Comparison of ENCODE assay signal across 8 cellular contexts in the genomic region with DNA sequence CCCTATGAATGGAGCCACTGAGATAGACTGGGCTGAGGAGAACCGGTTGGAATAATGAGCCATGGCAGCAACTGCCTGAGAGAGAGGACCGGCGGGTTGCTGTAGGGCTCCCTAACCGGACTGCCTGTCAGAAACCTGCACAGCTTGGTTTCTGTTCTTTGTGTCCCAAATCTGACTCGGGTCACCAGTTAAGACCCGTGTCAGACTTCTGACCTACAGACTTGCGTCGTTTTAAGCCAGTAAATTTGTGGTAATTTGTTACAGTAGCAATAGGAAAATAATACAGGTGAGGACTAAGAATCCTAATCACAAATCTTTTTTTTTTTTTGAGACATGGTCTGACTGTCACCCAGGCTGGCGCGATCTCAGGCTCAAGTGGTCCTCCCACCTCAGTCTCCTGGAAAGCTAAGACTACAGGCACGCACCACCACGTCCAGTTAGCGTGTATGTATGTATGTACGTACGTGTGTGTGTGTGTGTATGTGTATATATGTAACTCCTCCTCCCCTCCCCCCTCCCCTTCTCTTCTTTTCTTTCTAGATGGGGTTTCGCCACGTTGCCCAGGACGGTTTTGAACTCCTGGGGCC. TPM values are rescaled to one million over a fixed set of nuclear protein-coding genes. Genes with fewer than 3 reads are reported as not detected.
DNase-seq lines count a peak whose midpoint lies in the region; ATAC-seq and TF ChIP-seq lines count a peak whose summit lies in the region.

No MANE protein-coding gene starts in this region.

- no peaks in the 10 kb centered on the region for H3K9me3 Mint-ChIP-seq in CD8-positive, alpha-beta memory T cell
- H3K9me3 Mint-ChIP-seq in natural killer cell treated with Interleukin-12 subunit alpha and Interleukin-12 subunit beta and Interleukin-15 and Interleukin-18, amount 100 ng/mL, for 72 hours, result no peaks in the 10 kb centered on the region

- peak overlapping the region; percentile 92 to 98 (median 96) for H3K4me3 Mint-ChIP-seq in CD8-positive, alpha-beta memory T cell
- H3K4me3 Mint-ChIP-seq in natural killer cell treated with Interleukin-12 subunit alpha and Interleukin-12 subunit beta and Interleukin-15 and Interleukin-18, amount 100 ng/mL, for 72 hours, result peak overlapping the region; percentile 96

- peaks cover 9 to 80% (median 16%) of the 10 kb centered on the region in 3 donors for H3K36me3 Mint-ChIP-seq in CD8-positive, alpha-beta memory T cell
- peaks cover 11% of the 10 kb centered on the region for H3K36me3 Mint-ChIP-seq in natural killer cell treated with Interleukin-12 subunit alpha and Interleukin-12 subunit beta and Interleukin-15 and Interleukin-18, amount 100 ng/mL, for 72 hours

- H3K27ac ChIP-seq in CD8-positive, alpha-beta memory T cell (ENCODE audit: low read depth, low read length), result peak overlapping the region; percentile 93

- no peaks in the 10 kb centered on the region for H3K27me3 Mint-ChIP-seq in CD8-positive, alpha-beta memory T cell
- no peaks in the 10 kb centered on the region for H3K27me3 Mint-ChIP-seq in natural killer cell treated with Interleukin-12 subunit alpha and Interleukin-12 subunit beta and Interleukin-15 and Interleukin-18, amount 100 ng/mL, for 72 hours

- H3K4me1 ChIP-seq in CD8-positive, alpha-beta memory T cell (ENCODE audit: insufficient read depth, low read length), result peaks cover 25% of the 10 kb centered on the region

- H3K4me1 Mint-ChIP-seq in CD8-positive, alpha-beta memory T cell, result peaks cover 40 to 60% (median 49%) of the 10 kb centered on the region in 3 donors
- H3K4me1 Mint-ChIP-seq in natural killer cell treated with Interleukin-12 subunit alpha and Interleukin-12 subunit beta and Interleukin-15 and Interleukin-18, amount 100 ng/mL, for 72 hours (ENCODE audit: low read depth in 2 of 2), result peaks cover 30 to 38% of the 10 kb centered on the region in 2 donors

- no peak for ATAC-seq in natural killer cell treated with Interleukin-12 subunit alpha and Interleukin-12 subunit beta and Interleukin-15 and Interleukin-18, amount 100 ng/mL, for 72 hours

- POLR2A ChIA-PET in CD8-positive, alpha-beta memory T cell (lab: Charles Lee), result interaction anchor here (0.6 to 2.8 kb wide), 12 partner anchors 8 to 678 kb away, joined by 4 to 19 read pairs (median 6); a partner anchor contains a TSS

- peak overlapping the region; percentile 87 for H3K4me3 ChIP-seq in CD8-positive, alpha-beta memory T cell (ENCODE audit: low read length)
- peak overlapping the region; percentile 92 for H3K4me3 ChIP-seq in Jurkat, Clone E6-1 (ENCODE audit: low read length)
- peak overlapping the region; percentile 97 for H3K4me3 ChIP-seq in choroid plexus epithelial cell (ENCODE audit: low read depth, low read length)

- peak in 1 of 5 donors; percentile 4 for DNase-seq in CD8-positive, alpha-beta memory T cell
- no peak for DNase-seq in Jurkat, Clone E6-1 (ENCODE audit: low read depth, low spot score)
- DNase-seq in choroid plexus epithelial cell (ENCODE audit: low read depth) (peak; percentile 14), NCI-H226 (no peak), NCI-H2081 treated with DMSO at 0.1 percent for 48 hours (lab: John Stamatoyannopoulos, UW) (no peak), amniotic stem cell (lab: John Stamatoyannopoulos, UW) (no peak), middle frontal gyrus (ENCODE audit: extremely low spot score, low spot score) (no peak)
- DNase-seq in natural killer cell treated with Interleukin-12 subunit alpha and Interleukin-12 subunit beta and Interleukin-15 and Interleukin-18, amount 100 ng/mL, for 72 hours (ENCODE audit: low spot score), result no peak

- H3K36me3 ChIP-seq in CD8-positive, alpha-beta memory T cell (ENCODE audit: insufficient read depth, low read length), result peaks cover 51% of the 10 kb centered on the region

- no peaks in the 10 kb centered on the region for H3K27me3 ChIP-seq in CD8-positive, alpha-beta memory T cell (ENCODE audit: insufficient read depth, low read length, poor library complexity, severe bottlenecking)

- CTCF ChIA-PET in CD8-positive, alpha-beta memory T cell (lab: Charles Lee), result interaction anchor here (1.2 to 5.9 kb wide), 3 partner anchors 10 to 272 kb away, joined by 3 to 34 read pairs (median 4); no protein-coding TSS in a partner anchor

- H3K9me3 ChIP-seq in CD8-positive, alpha-beta memory T cell (ENCODE audit: low read length), result no peaks in the 10 kb centered on the region

- H3K27ac Mint-ChIP-seq in CD8-positive, alpha-beta memory T cell, result peak overlapping the region; percentile 95 to 99 (median 99)
- peak overlapping the region; percentile 95 to 99 for H3K27ac Mint-ChIP-seq in natural killer cell treated with Interleukin-12 subunit alpha and Interleukin-12 subunit beta and Interleukin-15 and Interleukin-18, amount 100 ng/mL, for 72 hours

- TF ChIP-seq CTCF in choroid plexus epithelial cell (conservative IDR thresholded peaks at IDR 0.05; ENCODE audit: low read depth, low read length), result no peak

RNA-seq across cellular contexts. Expression of a gene that starts 0.7 kb away (rescaled TPM):
- 100 to 1,000 TPM; 148 to 158 TPM for total RNA-seq in CD8-positive, alpha-beta memory T cell
- 36.0 TPM for polyA plus RNA-seq in CD8-positive, alpha-beta memory T cell
- polyA plus RNA-seq in Jurkat, Clone E6-1 (2012; ENCODE audit: insufficient read depth, insufficient read length), result 107 TPM
- total RNA-seq in natural killer cell treated with Interleukin-12 subunit alpha and Interleukin-12 subunit beta and Interleukin-15 and Interleukin-18, amount 100 ng/mL, for 72 hours, result 100 to 1,000 TPM in 1 of 2 donors, 10 to 100 TPM in 1; 99.7 to 208 TPM

RNA-seq across cellular contexts. Expression of a gene that starts 7.7 kb away (rescaled TPM):
- 10 to 100 TPM; 78.8 to 80.5 TPM for total RNA-seq in CD8-positive, alpha-beta memory T cell
- polyA plus RNA-seq in CD8-positive, alpha-beta memory T cell, result 84.3 TPM
- 64.9 TPM for polyA plus RNA-seq in Jurkat, Clone E6-1 (2012; ENCODE audit: insufficient read depth, insufficient read length)
- total RNA-seq in natural killer cell treated with Interleukin-12 subunit alpha and Interleukin-12 subunit beta and Interleukin-15 and Interleukin-18, amount 100 ng/mL, for 72 hours, result 100 to 1,000 TPM in 1 of 2 donors, 10 to 100 TPM in 1; 97.9 to 104 TPM

RNA-seq across cellular contexts. Expression of a gene that starts 32.0 kb away (rescaled TPM):
- total RNA-seq in CD8-positive, alpha-beta memory T cell, result 10 to 100 TPM; 92.8 to 93.8 TPM
- 58.3 TPM for polyA plus RNA-seq in CD8-positive, alpha-beta memory T cell
- 56.3 TPM for polyA plus RNA-seq in Jurkat, Clone E6-1 (2012; ENCODE audit: insufficient read depth, insufficient read length)
- total RNA-seq in natural killer cell treated with Interleukin-12 subunit alpha and Interleukin-12 subunit beta and Interleukin-15 and Interleukin-18, amount 100 ng/mL, for 72 hours, result 100 to 1,000 TPM in 1 of 2 donors, 10 to 100 TPM in 1; 84.8 to 116 TPM

RNA-seq across cellular contexts. Expression of a gene that starts 33.2 kb away (rescaled TPM):
- not detected for total RNA-seq in CD8-positive, alpha-beta memory T cell
- not detected for polyA plus RNA-seq in CD8-positive, alpha-beta memory T cell
- not detected for polyA plus RNA-seq in Jurkat, Clone E6-1 (2012; ENCODE audit: insufficient read depth, insufficient read length)
- under 1 TPM in 1 of 2 donors, not detected in 1; 0.12 TPM for total RNA-seq in natural killer cell treated with Interleukin-12 subunit alpha and Interleukin-12 subunit beta and Interleukin-15 and Interleukin-18, amount 100 ng/mL, for 72 hours
